24 cellular contexts compared by ENCODE assay signal in genomic region chr1:115426990-115427389, GRCh38.
DNase-seq lines count a peak whose midpoint lies in the region; ATAC-seq, FAIRE-seq and TF ChIP-seq lines count a peak whose summit lies in the region.
"Had no signal": no experiment of that assay in that cellular context is flagged by ENCODE, and none has a peak within 500 bp of the region (broad histone marks: within the 10 kb centered on the region; RNA-seq: fewer than 3 reads in every experiment).

No MANE protein-coding gene starts in this region.

- TF ChIP-seq CTCF in PC-3 (conservative IDR thresholded peaks at IDR 0.05; ENCODE audit: low read depth, low read length) (no peak), K562 (IDR thresholded peaks at IDR 0.05 in 2 of 3, conservative IDR thresholded peaks at IDR 0.05 in 1 of 3; ENCODE audit: insufficient read depth in 2 of 3, low read depth in 1 of 3, low read length in 3 of 3) (no peak), osteoblast (IDR thresholded peaks at IDR 0.05; ENCODE audit: extremely low read depth, low read depth, low read length) (no peak)

- intact Hi-C loops in PC-3 (cut with micrococcal nuclease) (no loop called here), K562 (cut with micrococcal nuclease) (no loop called here)

- POLR2A ChIA-PET in PC-3 (lab: Charles Lee; ENCODE audit: unreplicated experiment) = interaction anchor here (0.6 kb wide), 1 partner anchor 16 kb away, joined by 3 read pairs; no protein-coding TSS in a partner anchor
- POLR2A ChIA-PET in K562 (lab: Yijun Ruan, JAX) = interaction anchor here (0.6 to 1.2 kb wide), 4 partner anchors 12 to 439 kb away, joined by 3 read pairs; no protein-coding TSS in a partner anchor

- TF ChIP-seq POLR2A in K562 (conservative IDR thresholded peaks at IDR 0.05) = no peak

- no peaks in the 10 kb centered on the region for H3K9me1 ChIP-seq in K562 (ENCODE audit: control insufficient read depth, insufficient read depth, low read length)

- H3K4me2 ChIP-seq in GM23248 (ENCODE audit: unreplicated experiment) (peak overlapping the region; percentile 21), PC-3 (ENCODE audit: low read length) (0 out of 2 replicates have a peak overlapping the region, but pooled peaks have one; percentile 40), K562 (ENCODE audit: insufficient read depth, low read length) (no peak overlapping the region), osteoblast (ENCODE audit: insufficient read depth, low read length) (no peak overlapping the region)

- FAIRE-seq in K562 (lab: Jason Lieb, UNC) = peak; percentile 6
- FAIRE-seq: G401.6, keratinocyte had no signal

- DNase-seq in GM23248 (peak; percentile 32), PC-3 (no peak), K562 (ENCODE audit: extremely low read depth in 1 of 4, low spot score in 3 of 4) (no peak), osteoblast (ENCODE audit: insufficient read length, low spot score, missing footprints) (no peak), cortex of kidney (lab: John Stamatoyannopoulos, UW) (no peak)
- no peak for DNase-seq in activated CD4-positive, alpha-beta T cell treated with anti-CD3 and anti-CD28 coated beads, Interleukin-2, amount 50 U/mL, for 4 hours
- DNase-seq: activated CD8-positive, alpha-beta memory T cell treated with anti-CD3 and anti-CD28 coated beads, Interleukin-2, amount 50 U/mL, for 48 hours; activated CD8-positive, alpha-beta T cell treated with anti-CD3 and anti-CD28 coated beads for 36 hours; activated naive CD4-positive, alpha-beta T cell treated with Interleukin-2 at 50 U/mL for 16 hours; midbrain; naive thymus-derived CD4-positive, alpha-beta T cell; NCI-H1105; NCI-H187; NCI-H524 treated with DMSO at 0.1 percent for 48 hours; NK-92 treated with Interleukin-12 subunit alpha and Interleukin-12 subunit beta, amount 100 ng/mL, for 24 hours; SHP77 treated with DMSO at 0.1 percent for 48 hours; substantia nigra; upper lobe of right lung had no signal

- H3K79me2 ChIP-seq in GM23248 (ENCODE audit: insufficient read depth) (no peaks in the 10 kb centered on the region), PC-3 (ENCODE audit: low read length) (no peaks in the 10 kb centered on the region), K562 (ENCODE audit: control insufficient read depth, insufficient read depth, low read length) (no peaks in the 10 kb centered on the region), osteoblast (ENCODE audit: insufficient read depth, low read length) (no peaks in the 10 kb centered on the region)

- CTCF ChIA-PET in PC-3 (lab: Charles Lee) (interaction anchor here (0.6 to 0.7 kb wide), 2 partner anchors 26 to 261 kb away, joined by 3 to 5 read pairs; no protein-coding TSS in a partner anchor), K562 (lab: Yijun Ruan, JAX; ENCODE audit: low intra/inter-chr PET ratio) (no interaction called here)

- H3K9me2 ChIP-seq in GM23248 (ENCODE audit: insufficient read depth) (no peaks in the 10 kb centered on the region), PC-3 (replicated peaks; ENCODE audit: low read length) (0 out of 2 replicates have a peak, but pooled peaks cover 3% of the 10 kb centered on the region)

- H3K9ac ChIP-seq in GM23248 (peak overlapping the region; percentile 64), PC-3 (ENCODE audit: low read length) (peak overlapping the region; percentile 40; the same call in 1 of the 2 replicates), K562 (ENCODE audit: insufficient read depth in 1 of 2, low read depth in 2 of 2, low read length in 2 of 2) (no peak overlapping the region)

- H3K9me3 ChIP-seq in GM23248 (ENCODE audit: low read depth) (no peaks in the 10 kb centered on the region), PC-3 (ENCODE audit: low read length) (no peaks in the 10 kb centered on the region), K562 (replicated peaks; ENCODE audit: control insufficient read depth, insufficient read depth, low read depth, low read length) (no peaks in the 10 kb centered on the region), osteoblast (ENCODE audit: low read depth, low read length) (no peaks in the 10 kb centered on the region)
- H3K9me3 ChIP-seq: body of pancreas, prostate gland, upper lobe of right lung had no signal

- H4K20me1 ChIP-seq in GM23248 (ENCODE audit: insufficient read depth) (no peaks in the 10 kb centered on the region), PC-3 (ENCODE audit: low read length) (no peaks in the 10 kb centered on the region), K562 (replicated peaks; ENCODE audit: control insufficient read depth, insufficient read depth, low read length) (no peaks in the 10 kb centered on the region), osteoblast (ENCODE audit: insufficient read depth, low read length) (no peaks in the 10 kb centered on the region)

- no peak for TF ChIP-seq EP300 in K562 (IDR thresholded peaks at IDR 0.05; ENCODE audit: low read length)

- no TSS peak for BruUV-seq in PC-3 (replicated peaks; lab: Mats Ljungman, UMichigan)
- BruUV-seq in K562 (replicated peaks; lab: Mats Ljungman, UMichigan) = no TSS peak

- TF ChIP-seq RAD21 in K562 (CRISPR knock-in tag; conservative IDR thresholded peaks at IDR 0.05 in 1 of 2, IDR thresholded peaks at IDR 0.05 in 1 of 2) = no peak

- in situ Hi-C loops in GM23248 (cut with MboI) = no loop called here
- in situ Hi-C loops in K562 (cut with MboI) = no loop called here

- 84 to 89% methylated on average over 4 of the region's 4 CpGs for WGBS in GM23248 (ENCODE audit: low coverage in 1 of 2, low lambda C conversion rate in 2 of 2, missing lambda C conversion rate in 2 of 2), 2 experiments
- WGBS in K562 (ENCODE audit: insufficient coverage, low coverage, missing lambda C conversion rate) = 1% methylated on average over 4 of the region's 4 CpGs

- H3K4me3 ChIP-seq in GM23248 (no peak overlapping the region), PC-3 (ENCODE audit: low read length) (no peak overlapping the region), K562 (no peak overlapping the region), osteoblast (ENCODE audit: insufficient read depth, low read length) (no peak overlapping the region)
- H3K4me3 ChIP-seq: body of pancreas, prostate gland, upper lobe of right lung had no signal

- peak overlapping the region; percentile 87 for H3K27ac ChIP-seq in GM23248
- H3K27ac ChIP-seq in PC-3 (ENCODE audit: low read length) = peak overlapping the region; percentile 83
- no peak overlapping the region for H3K27ac ChIP-seq in K562 (ENCODE audit: extremely low read depth, low read depth, low read length)
- peak overlapping the region; percentile 92 for H3K27ac ChIP-seq in osteoblast (ENCODE audit: low read depth, low read length)
- H3K27ac ChIP-seq: prostate gland, upper lobe of right lung had no signal

- H2AFZ ChIP-seq in GM23248 (no peak overlapping the region), PC-3 (ENCODE audit: low read length) (no peak overlapping the region), K562 (ENCODE audit: low read depth, low read length) (no peak overlapping the region), osteoblast (ENCODE audit: low read length) (no peak overlapping the region)

- H3K36me3 ChIP-seq in GM23248 (ENCODE audit: low read depth) (no peaks in the 10 kb centered on the region), PC-3 (ENCODE audit: low read depth, low read length) (no peaks in the 10 kb centered on the region), K562 (ENCODE audit: control insufficient read depth, insufficient read depth, low read length) (no peaks in the 10 kb centered on the region), osteoblast (ENCODE audit: insufficient read depth, low read length) (no peaks in the 10 kb centered on the region)
- H3K36me3 ChIP-seq: prostate gland, upper lobe of right lung had no signal

- no peaks in the 10 kb centered on the region for H3K27me3 ChIP-seq in GM23248 (replicated peaks; ENCODE audit: insufficient read depth)
- no peaks in the 10 kb centered on the region for H3K27me3 ChIP-seq in PC-3 (ENCODE audit: low read length)
- H3K27me3 ChIP-seq in K562 (ENCODE audit: control insufficient read depth in 2 of 2, insufficient read depth in 2 of 2, low read length in 2 of 2) = no peaks in the 10 kb centered on the region; a peak in 1 of 5 replicates
- no peaks in the 10 kb centered on the region for H3K27me3 ChIP-seq in osteoblast (ENCODE audit: insufficient read depth, low read length)
- H3K27me3 ChIP-seq: body of pancreas, upper lobe of right lung had no signal

- H3F3A ChIP-seq in GM23248 (ENCODE audit: insufficient read depth) (peaks cover 55% of the 10 kb centered on the region), PC-3 (ENCODE audit: low read length, unreplicated experiment) (no peaks in the 10 kb centered on the region)

- H3K4me1 ChIP-seq in GM23248 (ENCODE audit: insufficient read depth) (peaks cover 78% of the 10 kb centered on the region), PC-3 (ENCODE audit: insufficient read depth, low read length) (peaks cover 62% of the 10 kb centered on the region), K562 (replicated peaks in 1 of 2; ENCODE audit: control insufficient read depth in 2 of 2, insufficient read depth in 2 of 2, low read length in 2 of 2) (no peaks in the 10 kb centered on the region; a peak in 1 of 5 replicates), osteoblast (ENCODE audit: insufficient read depth, low read length) (peaks cover 68% of the 10 kb centered on the region)
- H3K4me1 ChIP-seq: body of pancreas, prostate gland, upper lobe of right lung had no signal

- ATAC-seq in PC-3 (no peak), K562 (no peak), HG02678 (IDR thresholded peaks at IDR 0.05; ENCODE audit: unreplicated experiment) (no peak)
- ATAC-seq: activated CD8-positive, alpha-beta T cell treated with anti-CD3 and anti-CD28 coated beads for 36 hours; naive thymus-derived CD4-positive, alpha-beta T cell; stimulated activated effector memory CD8-positive, alpha-beta T cell treated with anti-CD3 and anti-CD28 coated beads, Interleukin-12 subunit alpha, Interleukin-12 subunit beta, amount 100 ng/mL, for 72 hours had no signal

TF ChIP-seq in K562, 482 proteins besides CTCF, POLR2A, EP300 and RAD21:
- TF ChIP-seq, protein P1, sequence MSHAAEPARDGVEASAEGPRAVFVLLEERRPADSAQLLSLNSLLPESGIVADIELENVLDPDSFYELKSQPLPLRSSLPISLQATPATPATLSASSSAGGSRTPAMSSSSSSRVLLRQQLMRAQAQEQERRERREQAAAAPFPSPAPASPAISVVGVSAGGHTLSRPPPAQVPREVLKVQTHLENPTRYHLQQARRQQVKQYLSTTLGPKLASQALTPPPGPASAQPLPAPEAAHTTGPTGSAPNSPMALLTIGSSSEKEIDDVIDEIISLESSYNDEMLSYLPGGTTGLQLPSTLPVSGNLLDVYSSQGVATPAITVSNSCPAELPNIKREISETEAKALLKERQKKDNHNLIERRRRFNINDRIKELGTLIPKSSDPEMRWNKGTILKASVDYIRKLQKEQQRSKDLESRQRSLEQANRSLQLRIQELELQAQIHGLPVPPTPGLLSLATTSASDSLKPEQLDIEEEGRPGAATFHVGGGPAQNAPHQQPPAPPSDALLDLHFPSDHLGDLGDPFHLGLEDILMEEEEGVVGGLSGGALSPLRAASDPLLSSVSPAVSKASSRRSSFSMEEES (CRISPR knock-in tag; IDR thresholded peaks at IDR 0.05) = peak; percentile 59
- TF ChIP-seq ZNF134 (CRISPR knock-in tag; conservative IDR thresholded peaks at IDR 0.05) = no peak

Comparison
In these comparisons a context has a peak if more than half of its experiments do, and no peak if none do; other contexts are left out.
1. H3K4me2 ChIP-seq: peak in GM23248 (single experiment) and PC-3 (single experiment); none in K562 (single experiment) and osteoblast (single experiment).
2. H3K9ac ChIP-seq: peak in GM23248 (single experiment) and PC-3 (single experiment); none in K562 (0 of 2).